8 cellular contexts compared by ENCODE assay signal in the genomic region with DNA sequence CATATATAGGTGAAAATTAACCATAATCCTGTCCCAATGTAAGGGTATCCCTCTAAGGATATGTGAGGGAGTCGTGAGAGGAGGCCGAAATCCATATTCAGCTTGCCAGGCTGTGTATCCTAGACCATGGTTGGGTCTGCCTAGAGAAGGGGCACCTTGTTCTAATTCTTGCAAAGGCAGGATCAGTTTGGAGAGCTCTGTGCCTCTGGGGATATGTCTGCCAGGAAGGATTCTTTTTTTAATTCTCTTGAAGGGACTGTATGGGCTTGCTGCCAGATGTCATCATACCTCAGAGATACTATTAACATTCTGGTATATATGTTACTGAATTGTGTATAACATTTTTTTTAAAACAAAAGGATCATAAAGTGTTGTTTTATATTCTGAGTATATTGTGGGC. TPM values are rescaled to one million over a fixed set of nuclear protein-coding genes. Genes with fewer than 3 reads are reported as not detected.
A peak's percentile ranks its signal among the peaks of the same experiment; 100 is the strongest.
DNase-seq lines count a peak whose midpoint lies in the region; ATAC-seq and TF ChIP-seq lines count a peak whose summit lies in the region.

No MANE protein-coding gene starts in this region.

- POLR2A ChIA-PET in activated CD4-positive, alpha-beta T cell treated with anti-CD3 and anti-CD28 coated beads for 36 hours (lab: Charles Lee) = no interaction called here
- POLR2A ChIA-PET in Panc1 (lab: Charles Lee) = no interaction called here

- peaks cover 48% of the 10 kb centered on the region for H3K4me1 Mint-ChIP-seq in activated CD4-positive, alpha-beta T cell treated with anti-CD3 and anti-CD28 coated beads for 36 hours
- peaks cover 42% of the 10 kb centered on the region for H3K4me1 Mint-ChIP-seq in endothelial cell (ENCODE audit: unreplicated experiment)

- H3K9me3 ChIP-seq in Panc1 (ENCODE audit: control insufficient read depth, insufficient read depth, low read depth, low read length) (no peaks in the 10 kb centered on the region), skeletal muscle tissue (ENCODE audit: control insufficient read depth in 3 of 3, low read length in 3 of 3) (no peaks in the 10 kb centered on the region)

- no peaks in the 10 kb centered on the region for H3K27me3 ChIP-seq in Panc1 (ENCODE audit: control insufficient read depth, insufficient read depth, low read length)
- H3K27me3 ChIP-seq in skeletal muscle tissue (ENCODE audit: control insufficient read depth in 3 of 3, insufficient read depth in 3 of 3, low read length in 3 of 3) = no peaks in the 10 kb centered on the region

- intact Hi-C loops in activated CD4-positive, alpha-beta T cell treated with anti-CD3 and anti-CD28 coated beads for 36 hours (cut with DNase I, micrococcal nuclease) = loop anchor here (5.0 to 10.0 kb wide), 5 partner anchors 148 to 647 kb away; partner anchors contain the start of genes PXYLP1 (in 1 of the 2), RASA2 (in 1 of the 2) and XRN1 (in 1 of the 2)
- intact Hi-C loops in Panc1 (cut with micrococcal nuclease; ENCODE audit: unreplicated experiment) = loop anchor here (10.0 kb wide), 1 partner anchor 414 kb away; no protein-coding TSS in a partner anchor

- BruUV-seq in Panc1 (replicated peaks; lab: Mats Ljungman, UMichigan) = no TSS peak

- peak overlapping the region; percentile 78 to 83 for H3K4me3 ChIP-seq in Panc1 (ENCODE audit: low read depth in 2 of 2, low read length in 2 of 2)
- peak overlapping the region in 1 of 3 donors; percentile 2 for H3K4me3 ChIP-seq in skeletal muscle tissue (ENCODE audit: low read length in 3 of 3)

- H3K27ac ChIP-seq in Panc1 (ENCODE audit: low read length) (peak overlapping the region; percentile 95; the same call in 1 of the 2 replicates), skeletal muscle tissue (ENCODE audit: low read depth, low read length) (no peak overlapping the region)

- no peak for ATAC-seq in activated CD4-positive, alpha-beta T cell treated with anti-CD3 and anti-CD28 coated beads for 36 hours
- ATAC-seq in Panc1 (no peak), GM19324 (IDR thresholded peaks at IDR 0.05; ENCODE audit: low FRiP score, unreplicated experiment) (no peak)

- peaks cover 46% of the 10 kb centered on the region for H3K36me3 Mint-ChIP-seq in activated CD4-positive, alpha-beta T cell treated with anti-CD3 and anti-CD28 coated beads for 36 hours (ENCODE audit: low read depth)
- peaks cover 16% of the 10 kb centered on the region for H3K36me3 Mint-ChIP-seq in endothelial cell (ENCODE audit: low read depth, unreplicated experiment)

- H3K4me1 ChIP-seq in Panc1 (ENCODE audit: control insufficient read depth, insufficient read depth, low read length) (peaks cover 12% of the 10 kb centered on the region; the same call in 1 of the 2 replicates), skeletal muscle tissue (ENCODE audit: control insufficient read depth in 3 of 3, insufficient read depth in 3 of 3, low read length in 3 of 3) (peaks cover 4 to 12% (median 10%) of the 10 kb centered on the region in 3 donors)

- DNase-seq in activated CD4-positive, alpha-beta T cell treated with anti-CD3 and anti-CD28 coated beads for 36 hours = no peak
- no peak for DNase-seq in activated CD4-positive, alpha-beta T cell treated with anti-CD3 and anti-CD28 coated beads for 1 hour
- DNase-seq in Panc1 (ENCODE audit: low read depth, low spot score) = no peak
- no peak for DNase-seq in endothelial cell (ENCODE audit: low spot score)
- DNase-seq in amygdala (lab: John Stamatoyannopoulos, UW) = no peak
- DNase-seq in NCI-H2081 treated with DMSO at 0.1 percent for 48 hours (lab: John Stamatoyannopoulos, UW) = no peak

- peak overlapping the region in 2 of 3 donors; percentile 14 to 41 for H3K9ac ChIP-seq in skeletal muscle tissue (ENCODE audit: low read depth in 1 of 3, low read length in 3 of 3)

- no peaks in the 10 kb centered on the region for H3K27me3 Mint-ChIP-seq in activated CD4-positive, alpha-beta T cell treated with anti-CD3 and anti-CD28 coated beads for 36 hours
- H3K27me3 Mint-ChIP-seq in endothelial cell (ENCODE audit: unreplicated experiment) = peaks cover 14% of the 10 kb centered on the region

- CTCF ChIA-PET in activated CD4-positive, alpha-beta T cell treated with anti-CD3 and anti-CD28 coated beads for 36 hours (lab: Charles Lee) = interaction anchor here (1.1 kb wide), 1 partner anchor 26 kb away, joined by 3 read pairs; no protein-coding TSS in a partner anchor
- CTCF ChIA-PET in Panc1 (lab: Charles Lee) = no interaction called here

- peak overlapping the region; percentile 88 for H3K4me3 Mint-ChIP-seq in activated CD4-positive, alpha-beta T cell treated with anti-CD3 and anti-CD28 coated beads for 36 hours
- H3K4me3 Mint-ChIP-seq in endothelial cell (ENCODE audit: unreplicated experiment) = peak overlapping the region; percentile 97

- TF ChIP-seq CTCF in Panc1 (IDR thresholded peaks at IDR 0.05) (no peak), endothelial cell (IDR thresholded peaks at IDR 0.05; ENCODE audit: unreplicated experiment) (no peak)

- H3K36me3 ChIP-seq in Panc1 (ENCODE audit: control insufficient read depth, insufficient read depth, low read length) = no peaks in the 10 kb centered on the region; the same call in 1 of the 2 replicates
- no peaks in the 10 kb centered on the region for H3K36me3 ChIP-seq in skeletal muscle tissue (ENCODE audit: control insufficient read depth in 3 of 3, insufficient read depth in 3 of 3, low read length in 3 of 3)

- H3K9me3 Mint-ChIP-seq in activated CD4-positive, alpha-beta T cell treated with anti-CD3 and anti-CD28 coated beads for 36 hours (ENCODE audit: low read depth) = no peaks in the 10 kb centered on the region
- H3K9me3 Mint-ChIP-seq in endothelial cell (ENCODE audit: unreplicated experiment) = no peaks in the 10 kb centered on the region

- H3K27ac Mint-ChIP-seq in activated CD4-positive, alpha-beta T cell treated with anti-CD3 and anti-CD28 coated beads for 36 hours = peak overlapping the region; percentile 59
- no peak overlapping the region for H3K27ac Mint-ChIP-seq in endothelial cell (ENCODE audit: unreplicated experiment)

- in situ Hi-C loops in Panc1 (cut with HindIII; ENCODE audit: low pct_unique_long_range_greater_than_20kb, low sequenced_read_pairs) = no loop called here

RNA-seq across cellular contexts. Expression of gene ATP1B3, which starts 2.4 kb away (rescaled TPM):
- total RNA-seq in activated CD4-positive, alpha-beta T cell treated with anti-CD3 and anti-CD28 coated beads for 36 hours = 100 to 1,000 TPM; 109 to 132 TPM
- total RNA-seq in Panc1 (2021; ENCODE audit: unreplicated experiment) = 201 TPM
- 138 TPM for polyA plus RNA-seq in Panc1 (2012; ENCODE audit: insufficient read length)
- total RNA-seq in endothelial cell (ENCODE audit: unreplicated experiment) = 273 TPM
- total RNA-seq in skeletal muscle tissue = 30.8 TPM
